12 cellular contexts compared by ENCODE assay signal in genomic region chr3:141414800-141415462, GRCh38. TPM values are rescaled to one million over a fixed set of nuclear protein-coding genes. Genes with fewer than 3 reads are reported as not detected.
DNase-seq lines count a peak whose midpoint lies in the region; ATAC-seq and TF ChIP-seq lines count a peak whose summit lies in the region.
"Had no signal": no experiment of that assay in that cellular context is flagged by ENCODE, and none has a peak within 500 bp of the region (broad histone marks: within the 10 kb centered on the region; RNA-seq: fewer than 3 reads in every experiment).

No MANE protein-coding gene starts in this region.

- no peaks in the 10 kb centered on the region for H3K79me2 ChIP-seq in H9 (ENCODE audit: insufficient read depth, low read length)

- POLR2A ChIA-PET in T-cell (lab: Charles Lee), result interaction anchor here in 1 of 2 donors (1.2 kb wide), 1 partner anchor 10 kb away, joined by 3 read pairs; no protein-coding TSS in a partner anchor

- H4K20me1 ChIP-seq in H9 (ENCODE audit: control insufficient read depth, insufficient read depth, insufficient read length), result no peaks in the 10 kb centered on the region

- no peak overlapping the region for H2AK5ac ChIP-seq in H9 (ENCODE audit: insufficient read length, low read length)

- no peak overlapping the region for H2BK20ac ChIP-seq in H9 (ENCODE audit: low read depth, low read length, poor library complexity, severe bottlenecking)

- H3K23ac ChIP-seq in H9 (ENCODE audit: insufficient read length, low read depth, low read length), result no peak overlapping the region

- H4K91ac ChIP-seq in H9 (ENCODE audit: insufficient read length, low read depth, low read length), result no peak overlapping the region

- H3K36me3 Mint-ChIP-seq in T-cell (peaks cover 52% of the 10 kb centered on the region), H9 (ENCODE audit: insufficient read depth in 1 of 3, low read depth in 3 of 3) (peaks cover 0 to 7% (median 6%) of the 10 kb centered on the region in 3 experiments; a peak in 4 of 7 replicates)

- H3K27me3 Mint-ChIP-seq in T-cell (no peaks in the 10 kb centered on the region), H9 (ENCODE audit: low read depth) (peaks cover 8% of the 10 kb centered on the region)

- H3K23me2 ChIP-seq in H9 (ENCODE audit: insufficient read length, low read depth, low read length, poor library complexity, severe bottlenecking), result no peaks in the 10 kb centered on the region

- H3K9ac ChIP-seq in rectal smooth muscle tissue (ENCODE audit: low read length) (no peak overlapping the region), H9 (ENCODE audit: extremely low read depth, insufficient read length, low read length) (no peak overlapping the region)
- H3K9ac ChIP-seq: neural progenitor cell had no signal

- no peak overlapping the region for H3K4me3 ChIP-seq in effector memory CD4-positive, alpha-beta T cell (ENCODE audit: insufficient read depth, low read depth, low read length, poor library complexity, severe bottlenecking)
- H3K4me3 ChIP-seq in rectal smooth muscle tissue (ENCODE audit: low read length), result no peak overlapping the region
- H3K4me3 ChIP-seq: neural progenitor cell had no signal

- H3K4me3 Mint-ChIP-seq in T-cell (peak overlapping the region in 2 of 3 donors; percentile 3 to 72), H9 (no peak overlapping the region)
- H3K4me3 Mint-ChIP-seq: neural progenitor cell had no signal

- peak overlapping the region; percentile 72 for H3K27ac ChIP-seq in effector memory CD4-positive, alpha-beta T cell (ENCODE audit: insufficient read depth, low read length, poor library complexity, severe bottlenecking)
- H3K27ac ChIP-seq in rectal smooth muscle tissue (ENCODE audit: low read depth, low read length) (peak overlapping the region; percentile 86), H9 (ENCODE audit: insufficient read length, low read depth, low read length) (no peak overlapping the region)
- H3K27ac ChIP-seq: neural progenitor cell had no signal

- H4K5ac ChIP-seq in H9 (ENCODE audit: insufficient read length, low read depth, low read length), result no peak overlapping the region

- no peak overlapping the region for H3K4ac ChIP-seq in H9 (ENCODE audit: low read depth, low read length)

- peaks cover 41% of the 10 kb centered on the region for H3K4me1 ChIP-seq in effector memory CD4-positive, alpha-beta T cell (ENCODE audit: control insufficient read depth, insufficient read depth, low read length, poor library complexity, severe bottlenecking)
- peaks cover 44% of the 10 kb centered on the region for H3K4me1 ChIP-seq in rectal smooth muscle tissue (ENCODE audit: control insufficient read depth, insufficient read depth, low read length)
- H3K4me1 ChIP-seq in H9 (ENCODE audit: insufficient read depth, low read length), result no peaks in the 10 kb centered on the region

- no peak overlapping the region for H2AFZ ChIP-seq in H9 (ENCODE audit: low read length)
- H2AFZ ChIP-seq: neural progenitor cell had no signal

- no peaks in the 10 kb centered on the region for H3K9me3 ChIP-seq in effector memory CD4-positive, alpha-beta T cell (ENCODE audit: control insufficient read depth, low read length)
- H3K9me3 ChIP-seq in H9 (ENCODE audit: control insufficient read depth, low read depth, low read length), result no peaks in the 10 kb centered on the region

- no peak for ATAC-seq in T-cell (replicated peaks in 1 of 4)

- H3K27ac Mint-ChIP-seq in T-cell (peak overlapping the region; percentile 99), H9 (no peak overlapping the region)

- no peak overlapping the region for H3K14ac ChIP-seq in H9 (ENCODE audit: insufficient read depth, low read length)

- WGBS in H9 (ENCODE audit: extremely low coverage, insufficient read length, low lambda C conversion rate), result no CpG with 5 or more reads among the region's 5 CpGs

- no peaks in the 10 kb centered on the region for H3K79me1 ChIP-seq in H9 (ENCODE audit: insufficient read depth, low read depth, low read length, poor library complexity, severe bottlenecking)

- no peak overlapping the region for H2BK120ac ChIP-seq in H9 (ENCODE audit: low read depth, low read length, poor library complexity, severe bottlenecking)

- no peak overlapping the region for H3K18ac ChIP-seq in H9 (ENCODE audit: insufficient read length, low read depth, low read length)

- TF ChIP-seq CTCF in GM13976 (IDR thresholded peaks at IDR 0.05; ENCODE audit: borderline replicate concordance, control extremely low read depth, extremely low read depth, insufficient read depth, missing control alignments) (no peak), H9 (conservative IDR thresholded peaks at IDR 0.05) (no peak)

- H3K27me3 ChIP-seq in effector memory CD4-positive, alpha-beta T cell (replicated peaks; ENCODE audit: control insufficient read depth, insufficient read depth, low read length, poor library complexity, severe bottlenecking), result no peaks in the 10 kb centered on the region
- H3K27me3 ChIP-seq in rectal smooth muscle tissue (ENCODE audit: control insufficient read depth, insufficient read depth, low read length) (no peaks in the 10 kb centered on the region), H9 (ENCODE audit: insufficient read depth, low read length) (peaks cover 4% of the 10 kb centered on the region; the same call in 1 of the 2 replicates)
- H3K27me3 ChIP-seq: neural progenitor cell had no signal

- in situ Hi-C loops in GM13976 (cut with MboI; ENCODE audit: low sequenced_read_pairs, unreplicated experiment), result no loop called here

- no peak overlapping the region for H2BK5ac ChIP-seq in H9 (ENCODE audit: insufficient read length, low read length)

- DNase-seq in ELR (ENCODE audit: low read depth) (peak; percentile 62), T-cell (no peak), NCI-H526 treated with DMSO at 0.1 percent for 48 hours (lab: John Stamatoyannopoulos, UW) (no peak), GM13976 (ENCODE audit: low spot score) (no peak), H9 (no peak), NOMO-1 (lab: John Stamatoyannopoulos, UW; ENCODE audit: unreplicated experiment in 2 of 2) (no peak)
- DNase-seq in effector memory CD4-positive, alpha-beta T cell, result no peak
- DNase-seq: GF-D8, hippocampal formation, NCI-H82 had no signal

- no peak overlapping the region for H3K4me2 ChIP-seq in H9 (ENCODE audit: insufficient read depth, insufficient read length, low read length)
- H3K4me2 ChIP-seq: neural progenitor cell had no signal

- no peak overlapping the region for H3T11ph ChIP-seq in H9 (ENCODE audit: low read length)

- CTCF ChIA-PET in T-cell (lab: Charles Lee), result interaction anchor here in 1 of 2 donors (0.6 kb wide), 1 partner anchor 1628 kb away, joined by 3 read pairs; no protein-coding TSS in a partner anchor

- H3K56ac ChIP-seq in H9 (ENCODE audit: insufficient read length, low read depth, low read length), result no peak overlapping the region

- H4K8ac ChIP-seq in H9 (replicated peaks; ENCODE audit: insufficient read length, low read depth, low read length), result no peak overlapping the region

- no peak overlapping the region for H2BK12ac ChIP-seq in H9 (ENCODE audit: insufficient read length, low read depth, low read length)

- peaks cover 83 to 91% (median 88%) of the 10 kb centered on the region in 3 donors for H3K4me1 Mint-ChIP-seq in T-cell
- peaks cover 15 to 23% of the 10 kb centered on the region in 2 experiments for H3K4me1 Mint-ChIP-seq in H9

- H3K9me3 Mint-ChIP-seq in T-cell (no peaks in the 10 kb centered on the region), H9 (no peaks in the 10 kb centered on the region)
- H3K9me3 Mint-ChIP-seq: neural progenitor cell had no signal

- no peak overlapping the region for H2BK15ac ChIP-seq in H9 (ENCODE audit: low read depth, low read length)

- peaks cover 15% of the 10 kb centered on the region for H3K36me3 ChIP-seq in effector memory CD4-positive, alpha-beta T cell (ENCODE audit: control insufficient read depth, insufficient read depth, low read length)
- peaks cover 14% of the 10 kb centered on the region for H3K36me3 ChIP-seq in rectal smooth muscle tissue (ENCODE audit: control insufficient read depth, insufficient read depth, low read length)
- H3K36me3 ChIP-seq: neural progenitor cell had no signal

RNA-seq across cellular contexts. Expression of gene ZBTB38, which starts 46.6 kb away (rescaled TPM):
- total RNA-seq in T-cell (10 to 100 TPM; 38.7 to 72.3 (median 58.2) TPM), H9 (2021) (12.7 and 14.6 TPM in 2 replicates)

Comparison
In these comparisons a context has a peak if more than half of its experiments do, and no peak if none do; other contexts are left out.
1. H3K27ac Mint-ChIP-seq: peak in T-cell (2 of 2); none in H9 (0 of 3).
2. H3K4me3 Mint-ChIP-seq: peak in T-cell (2 of 3); none in H9 (0 of 2).